ENCODE assay signal across 18 cellular contexts in the genomic region with DNA sequence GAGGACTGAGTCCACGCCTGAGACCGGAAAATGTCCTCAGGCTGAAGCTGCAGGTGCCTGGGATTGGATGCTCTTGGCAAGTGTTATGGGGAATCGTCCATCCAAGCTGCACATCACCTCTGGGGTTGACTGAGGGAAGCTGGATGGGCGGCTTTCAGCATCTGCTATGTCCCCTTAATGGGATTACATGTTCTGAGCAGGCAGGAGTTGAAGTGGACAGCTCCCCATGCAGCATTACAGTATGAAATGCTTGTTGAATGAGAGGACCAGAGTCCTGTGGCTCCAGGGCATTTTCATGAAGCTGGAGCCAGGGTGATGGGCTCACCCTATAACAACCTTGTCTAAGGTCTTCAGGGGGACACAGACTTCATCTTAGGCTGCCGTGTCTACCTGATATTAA.
DNase-seq lines count a peak whose midpoint lies in the region; ATAC-seq and TF ChIP-seq lines count a peak whose summit lies in the region.
"Had no signal": no experiment of that assay in that cellular context is flagged by ENCODE, and none has a peak within 500 bp of the region (broad histone marks: within the 10 kb centered on the region; RNA-seq: fewer than 3 reads in every experiment).

No MANE protein-coding gene starts in this region.

- no peaks in the 10 kb centered on the region for H3K9me3 ChIP-seq in SK-N-SH

- no peaks in the 10 kb centered on the region for H3F3A ChIP-seq in SK-N-SH (replicated peaks; ENCODE audit: insufficient read depth)

- no peaks in the 10 kb centered on the region for H4K20me1 ChIP-seq in SK-N-SH (ENCODE audit: insufficient read depth)

- H3K9me2 ChIP-seq in SK-N-SH: no peaks in the 10 kb centered on the region

- H3K36me3 Mint-ChIP-seq in chondrocyte (ENCODE audit: low read depth): no peaks in the 10 kb centered on the region
- H3K36me3 Mint-ChIP-seq in stimulated activated effector memory CD8-positive, alpha-beta T cell treated with anti-CD3 and anti-CD28 coated beads, Interleukin-12 subunit alpha, Interleukin-12 subunit beta, amount 100 ng/mL, for 72 hours: peaks cover 7% of the 10 kb centered on the region
- H3K36me3 Mint-ChIP-seq: CD14-positive monocyte had no signal

- H3K27ac Mint-ChIP-seq in chondrocyte (ENCODE audit: unreplicated experiment): no peak overlapping the region
- peak overlapping the region; percentile 7 for H3K27ac Mint-ChIP-seq in stimulated activated effector memory CD8-positive, alpha-beta T cell treated with anti-CD3 and anti-CD28 coated beads, Interleukin-12 subunit alpha, Interleukin-12 subunit beta, amount 100 ng/mL, for 72 hours
- H3K27ac Mint-ChIP-seq: CD14-positive monocyte, H9 had no signal

- no peak overlapping the region for H3K4me3 Mint-ChIP-seq in chondrocyte (ENCODE audit: unreplicated experiment)
- H3K4me3 Mint-ChIP-seq in stimulated activated effector memory CD8-positive, alpha-beta T cell treated with anti-CD3 and anti-CD28 coated beads, Interleukin-12 subunit alpha, Interleukin-12 subunit beta, amount 100 ng/mL, for 72 hours: no peak overlapping the region
- H3K4me3 Mint-ChIP-seq: CD14-positive monocyte, H9 had no signal

- 60% methylated on average over 3 of the region's 5 CpGs for WGBS in SK-N-SH (ENCODE audit: low lambda C conversion rate)

- no peaks in the 10 kb centered on the region for H3K79me2 ChIP-seq in SK-N-SH (ENCODE audit: insufficient read depth)

- in situ Hi-C loops in KBM-7 (cut with MboI; ENCODE audit: low pct_unique_long_range_greater_than_20kb, low sequenced_read_pairs): no loop called here

- TF ChIP-seq EP300 in SK-N-SH (IDR thresholded peaks at IDR 0.05; ENCODE audit: borderline replicate concordance in 1 of 2, low read depth in 1 of 2, low read length in 1 of 2): no peak

- no peak overlapping the region for H3K9ac ChIP-seq in SK-N-SH
- H3K9ac ChIP-seq: KMS-11 had no signal

- ATAC-seq in SK-N-SH treated with all-trans-retinoic acid at 6 μM for 48 hours (no peak), HG02642 (IDR thresholded peaks at IDR 0.05; ENCODE audit: poor library complexity, unreplicated experiment) (no peak)
- no peak for ATAC-seq in stimulated activated effector memory CD8-positive, alpha-beta T cell treated with anti-CD3 and anti-CD28 coated beads, Interleukin-12 subunit alpha, Interleukin-12 subunit beta, amount 100 ng/mL, for 72 hours

- no peak overlapping the region for H2AFZ ChIP-seq in SK-N-SH (ENCODE audit: low read depth)

- CTCF ChIA-PET in SK-N-SH (lab: Yijun Ruan, JAX): interaction anchor here (0.7 to 1.7 kb wide), 4 partner anchors 13 to 99 kb away, joined by 3 to 4 read pairs (median 3); no protein-coding TSS in a partner anchor

- no peaks in the 10 kb centered on the region for H3K36me3 ChIP-seq in SK-N-SH (replicated peaks in 1 of 2; ENCODE audit: control insufficient read depth in 1 of 2, insufficient read depth in 2 of 2, low read length in 1 of 2)

- H3K4me2 ChIP-seq in SK-N-SH: no peak overlapping the region
- H3K4me2 ChIP-seq: KMS-11 had no signal

- no peaks in the 10 kb centered on the region for H3K27me3 ChIP-seq in SK-N-SH (ENCODE audit: insufficient read depth)

- peaks cover 0 to 4% of the 10 kb centered on the region in 2 experiments; a peak in 1 of 4 replicates for H3K4me1 ChIP-seq in SK-N-SH (ENCODE audit: control insufficient read depth in 1 of 2, insufficient read depth in 2 of 2, low read depth in 1 of 2, low read length in 1 of 2)

- no peaks in the 10 kb centered on the region for H3K9me3 Mint-ChIP-seq in chondrocyte (ENCODE audit: low read depth)
- H3K9me3 Mint-ChIP-seq in stimulated activated effector memory CD8-positive, alpha-beta T cell treated with anti-CD3 and anti-CD28 coated beads, Interleukin-12 subunit alpha, Interleukin-12 subunit beta, amount 100 ng/mL, for 72 hours: no peaks in the 10 kb centered on the region
- H3K9me3 Mint-ChIP-seq: CD14-positive monocyte, H9 had no signal

- no peak for TF ChIP-seq RAD21 in SK-N-SH (IDR thresholded peaks at IDR 0.05; ENCODE audit: low read length)

- TF ChIP-seq CTCF in SK-N-SH (IDR thresholded peaks at IDR 0.05) (no peak), chondrocyte (IDR thresholded peaks at IDR 0.05) (no peak)

- POLR2A ChIA-PET in SK-N-SH (lab: Yijun Ruan, JAX): no interaction called here

- H3K4me1 Mint-ChIP-seq in chondrocyte (ENCODE audit: low read depth): no peaks in the 10 kb centered on the region
- peaks cover 20% of the 10 kb centered on the region for H3K4me1 Mint-ChIP-seq in stimulated activated effector memory CD8-positive, alpha-beta T cell treated with anti-CD3 and anti-CD28 coated beads, Interleukin-12 subunit alpha, Interleukin-12 subunit beta, amount 100 ng/mL, for 72 hours
- H3K4me1 Mint-ChIP-seq: CD14-positive monocyte had no signal

- no peak overlapping the region for H3K4me3 ChIP-seq in SK-N-SH (ENCODE audit: low read depth in 2 of 2, low read length in 1 of 2)

- DNase-seq in SK-N-SH (no peak), chondrocyte (ENCODE audit: low spot score) (peak; percentile 17), KBM-7 (no peak), NK-92 (lab: John Stamatoyannopoulos, UW; ENCODE audit: unreplicated experiment) (no peak)
- DNase-seq in stimulated activated effector memory CD8-positive, alpha-beta T cell treated with anti-CD3 and anti-CD28 coated beads, Interleukin-12 subunit alpha, Interleukin-12 subunit beta, amount 100 ng/mL, for 72 hours (ENCODE audit: low spot score in 2 of 2): no peak
- DNase-seq: DMS79; H9; NCI-H1417; NCI-H187 treated with DMSO at 0.1 percent for 48 hours; NCI-H345; NCI-H526 treated with DMSO at 0.1 percent for 48 hours; NK-92 treated with Interleukin-12 subunit alpha and Interleukin-12 subunit beta, amount 100 ng/mL, for 24 hours had no signal

- no peak overlapping the region for H3K27ac ChIP-seq in SK-N-SH (ENCODE audit: low read depth in 2 of 2, low read length in 1 of 2)
- H3K27ac ChIP-seq: 22Rv1, KMS-11 had no signal

- peaks cover 9% of the 10 kb centered on the region for H3K27me3 Mint-ChIP-seq in chondrocyte (ENCODE audit: low read depth)

TF ChIP-seq in SK-N-SH, 30 proteins besides CTCF, POLR2A, EP300 and RAD21 (continues in another document):
- no peak for TF ChIP-seq FOSL2 (IDR thresholded peaks at IDR 0.05; ENCODE audit: borderline replicate concordance, low read depth)

TF ChIP-seq in SK-N-SH treated with all-trans-retinoic acid at 6 μM for 48 hours, 23 proteins besides CTCF, POLR2A, EP300 and RAD21 (continues in another document):
- no peak for TF ChIP-seq CSDC2 (CRISPR knock-in tag; IDR thresholded peaks at IDR 0.05)
- no peak for TF ChIP-seq TCF4 (CRISPR knock-in tag; IDR thresholded peaks at IDR 0.05; ENCODE audit: borderline replicate concordance)
- no peak for TF ChIP-seq ZC3H10 (CRISPR knock-in tag; IDR thresholded peaks at IDR 0.05)
- no peak for TF ChIP-seq ZFP30 (CRISPR knock-in tag; IDR thresholded peaks at IDR 0.05)
- TF ChIP-seq ZNF565 (CRISPR knock-in tag; conservative IDR thresholded peaks at IDR 0.05; ENCODE audit: low read depth): no peak
- TF ChIP-seq, protein P1, sequence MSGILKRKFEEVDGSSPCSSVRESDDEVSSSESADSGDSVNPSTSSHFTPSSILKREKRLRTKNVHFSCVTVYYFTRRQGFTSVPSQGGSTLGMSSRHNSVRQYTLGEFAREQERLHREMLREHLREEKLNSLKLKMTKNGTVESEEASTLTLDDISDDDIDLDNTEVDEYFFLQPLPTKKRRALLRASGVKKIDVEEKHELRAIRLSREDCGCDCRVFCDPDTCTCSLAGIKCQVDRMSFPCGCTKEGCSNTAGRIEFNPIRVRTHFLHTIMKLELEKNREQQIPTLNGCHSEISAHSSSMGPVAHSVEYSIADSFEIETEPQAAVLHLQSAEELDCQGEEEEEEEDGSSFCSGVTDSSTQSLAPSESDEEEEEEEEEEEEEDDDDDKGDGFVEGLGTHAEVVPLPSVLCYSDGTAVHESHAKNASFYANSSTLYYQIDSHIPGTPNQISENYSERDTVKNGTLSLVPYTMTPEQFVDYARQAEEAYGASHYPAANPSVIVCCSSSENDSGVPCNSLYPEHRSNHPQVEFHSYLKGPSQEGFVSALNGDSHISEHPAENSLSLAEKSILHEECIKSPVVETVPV (CRISPR knock-in tag; IDR thresholded peaks at IDR 0.05): no peak

TF ChIP-seq in PFSK-1, 5 proteins besides CTCF, POLR2A, EP300 and RAD21:
- TF ChIP-seq, protein P2, sequence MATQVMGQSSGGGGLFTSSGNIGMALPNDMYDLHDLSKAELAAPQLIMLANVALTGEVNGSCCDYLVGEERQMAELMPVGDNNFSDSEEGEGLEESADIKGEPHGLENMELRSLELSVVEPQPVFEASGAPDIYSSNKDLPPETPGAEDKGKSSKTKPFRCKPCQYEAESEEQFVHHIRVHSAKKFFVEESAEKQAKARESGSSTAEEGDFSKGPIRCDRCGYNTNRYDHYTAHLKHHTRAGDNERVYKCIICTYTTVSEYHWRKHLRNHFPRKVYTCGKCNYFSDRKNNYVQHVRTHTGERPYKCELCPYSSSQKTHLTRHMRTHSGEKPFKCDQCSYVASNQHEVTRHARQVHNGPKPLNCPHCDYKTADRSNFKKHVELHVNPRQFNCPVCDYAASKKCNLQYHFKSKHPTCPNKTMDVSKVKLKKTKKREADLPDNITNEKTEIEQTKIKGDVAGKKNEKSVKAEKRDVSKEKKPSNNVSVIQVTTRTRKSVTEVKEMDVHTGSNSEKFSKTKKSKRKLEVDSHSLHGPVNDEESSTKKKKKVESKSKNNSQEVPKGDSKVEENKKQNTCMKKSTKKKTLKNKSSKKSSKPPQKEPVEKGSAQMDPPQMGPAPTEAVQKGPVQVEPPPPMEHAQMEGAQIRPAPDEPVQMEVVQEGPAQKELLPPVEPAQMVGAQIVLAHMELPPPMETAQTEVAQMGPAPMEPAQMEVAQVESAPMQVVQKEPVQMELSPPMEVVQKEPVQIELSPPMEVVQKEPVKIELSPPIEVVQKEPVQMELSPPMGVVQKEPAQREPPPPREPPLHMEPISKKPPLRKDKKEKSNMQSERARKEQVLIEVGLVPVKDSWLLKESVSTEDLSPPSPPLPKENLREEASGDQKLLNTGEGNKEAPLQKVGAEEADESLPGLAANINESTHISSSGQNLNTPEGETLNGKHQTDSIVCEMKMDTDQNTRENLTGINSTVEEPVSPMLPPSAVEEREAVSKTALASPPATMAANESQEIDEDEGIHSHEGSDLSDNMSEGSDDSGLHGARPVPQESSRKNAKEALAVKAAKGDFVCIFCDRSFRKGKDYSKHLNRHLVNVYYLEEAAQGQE (IDR thresholded peaks at IDR 0.05; ENCODE audit: insufficient read depth in 1 of 2, low read depth in 2 of 2, low read length in 2 of 2): peak; percentile 45 to 79; a peak in 3 of 4 replicates
- no peak for TF ChIP-seq SIN3A (IDR thresholded peaks at IDR 0.05; ENCODE audit: borderline replicate concordance, insufficient read depth, low read length)
